ENCODE assay signal across 14 cellular contexts in the genomic region with DNA sequence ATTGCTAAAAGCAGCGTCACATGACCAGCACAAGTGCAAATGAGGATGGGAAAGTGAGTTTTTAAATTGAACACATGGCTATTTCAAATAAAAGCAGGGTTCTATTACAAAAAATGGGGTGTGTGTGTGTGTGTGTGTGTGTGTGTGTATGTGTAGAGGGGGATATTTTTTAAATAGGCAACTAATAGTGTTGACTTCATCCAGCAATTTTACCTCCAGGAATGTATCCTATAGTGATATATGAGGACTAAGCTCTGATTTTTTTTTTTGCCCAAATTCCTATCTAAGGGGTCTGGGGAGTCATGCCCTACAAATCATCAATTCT.
DNase-seq lines count a peak whose midpoint lies in the region; ATAC-seq and TF ChIP-seq lines count a peak whose summit lies in the region.
"Had no signal": no experiment of that assay in that cellular context is flagged by ENCODE, and none has a peak within 500 bp of the region (broad histone marks: within the 10 kb centered on the region; RNA-seq: fewer than 3 reads in every experiment).

No MANE protein-coding gene starts in this region.

- no peak overlapping the region for H3K27ac ChIP-seq in CD4-positive, alpha-beta memory T cell (ENCODE audit: low read depth, low read length)
- H3K27ac ChIP-seq: PC-9 had no signal

- H3K9me3 ChIP-seq in CD4-positive, alpha-beta memory T cell (ENCODE audit: control insufficient read depth in 1 of 2, low read length in 2 of 2), result no peaks in the 10 kb centered on the region

- H3K36me3 ChIP-seq in CD4-positive, alpha-beta memory T cell (ENCODE audit: insufficient read depth, low read length), result no peaks in the 10 kb centered on the region

- H3K9me3 Mint-ChIP-seq in CD4-positive, alpha-beta memory T cell, result peaks cover 0 to 2% (median 0%) of the 10 kb centered on the region in 8 donors
- H3K9me3 Mint-ChIP-seq in WTC11 (peaks cover 4% of the 10 kb centered on the region), naive B cell (peaks cover 0 to 3% (median 0%) of the 10 kb centered on the region in 7 donors)

- no peaks in the 10 kb centered on the region for H3K27me3 Mint-ChIP-seq in CD4-positive, alpha-beta memory T cell
- H3K27me3 Mint-ChIP-seq in WTC11 (ENCODE audit: low read depth), result peaks cover 5% of the 10 kb centered on the region; the same call in 1 of the 2 replicates
- H3K27me3 Mint-ChIP-seq in naive B cell, result no peaks in the 10 kb centered on the region

- DNase-seq in CD4-positive, alpha-beta memory T cell, result no peak
- DNase-seq in GM12865 (ENCODE audit: low read depth) (peak; percentile 71), WTC11 (ENCODE audit: low spot score) (no peak), naive B cell (no peak), SIG-M5 (lab: John Stamatoyannopoulos, UW) (no peak), globus pallidus (ENCODE audit: low spot score) (no peak), GM10266 (ENCODE audit: extremely low spot score) (no peak)
- DNase-seq: AML-193, IMR-90, mammary epithelial cell, NCI-H2081, NCI-H510A treated with DMSO at 0.1 percent for 48 hours, PC-9, right cardiac atrium had no signal

- POLR2A ChIA-PET in CD4-positive, alpha-beta memory T cell (lab: Charles Lee; ENCODE audit: partially characterized antibody), result interaction anchor here (0.7 to 2.0 kb wide), 2 partner anchors 24 to 153 kb away, joined by 3 to 5 read pairs; no protein-coding TSS in a partner anchor
- POLR2A ChIA-PET in WTC11 (lab: Charles Lee), result no interaction called here

- H3K4me3 Mint-ChIP-seq in CD4-positive, alpha-beta memory T cell, result peak overlapping the region in 6 of 8 donors; percentile 16 to 73 (median 43)
- H3K4me3 Mint-ChIP-seq in WTC11 (no peak overlapping the region), naive B cell (peak overlapping the region in 1 of 8 donors; percentile 37)

- intact Hi-C loops in CD4-positive, alpha-beta memory T cell (cut with micrococcal nuclease), result loop anchor here (1.0 kb wide), 1 partner anchor 89 kb away; no protein-coding TSS in a partner anchor

- ATAC-seq in WTC11, result no peak
- peak; percentile 28 to 48 for ATAC-seq in naive B cell (ENCODE audit: low read depth in 2 of 2)
- ATAC-seq: right cardiac atrium had no signal

- H3K36me3 Mint-ChIP-seq in CD4-positive, alpha-beta memory T cell, result peaks cover 0 to 2% of the 10 kb centered on the region in 2 donors
- no peaks in the 10 kb centered on the region for H3K36me3 Mint-ChIP-seq in WTC11
- no peaks in the 10 kb centered on the region for H3K36me3 Mint-ChIP-seq in naive B cell

- peaks cover 37% of the 10 kb centered on the region for H3K4me1 ChIP-seq in CD4-positive, alpha-beta memory T cell (ENCODE audit: insufficient read depth, low read length)

- no peak for TF ChIP-seq CTCF in GM12865 (IDR thresholded peaks at IDR 0.05; ENCODE audit: insufficient read depth, low read depth, low read length, missing control alignments)
- no peak for TF ChIP-seq CTCF in WTC11 (IDR thresholded peaks at IDR 0.05)
- TF ChIP-seq CTCF in GM10266 (IDR thresholded peaks at IDR 0.05; ENCODE audit: control insufficient read depth, insufficient read depth, low read depth, missing control alignments), result no peak

- CTCF ChIA-PET in CD4-positive, alpha-beta memory T cell (lab: Charles Lee; ENCODE audit: partially characterized antibody), result no interaction called here
- CTCF ChIA-PET in WTC11 (lab: Charles Lee), result no interaction called here

- no peaks in the 10 kb centered on the region for H3K27me3 ChIP-seq in CD4-positive, alpha-beta memory T cell (ENCODE audit: insufficient read depth, low read length)

- peaks cover 32 to 61% (median 48%) of the 10 kb centered on the region in 4 donors for H3K4me1 Mint-ChIP-seq in CD4-positive, alpha-beta memory T cell
- H3K4me1 Mint-ChIP-seq in WTC11, result peaks cover 29% of the 10 kb centered on the region
- H3K4me1 Mint-ChIP-seq in naive B cell, result peaks cover 46 to 63% (median 47%) of the 10 kb centered on the region in 3 donors

- H3K27ac Mint-ChIP-seq in CD4-positive, alpha-beta memory T cell, result peak overlapping the region in 6 of 7 donors; percentile 49 to 96 (median 76)
- H3K27ac Mint-ChIP-seq in WTC11 (no peak overlapping the region), naive B cell (peak overlapping the region; percentile 42 to 86 (median 81))

- H3K4me3 ChIP-seq in CD4-positive, alpha-beta memory T cell (ENCODE audit: low read length in 2 of 2), result no peak overlapping the region
- peak overlapping the region; percentile 64 for H3K4me3 ChIP-seq in GM12865 (ENCODE audit: low read depth, low read length)
- H3K4me3 ChIP-seq: PC-9 had no signal

TF ChIP-seq in WTC11, 78 proteins besides CTCF, POLR2A, EP300 and RAD21:
- TF ChIP-seq ELF4 (CRISPR knock-in tag; IDR thresholded peaks at IDR 0.05; ENCODE audit: low read depth) (no peak), NFATC4 (CRISPR knock-in tag; IDR thresholded peaks at IDR 0.05) (no peak), USF2 (CRISPR knock-in tag; IDR thresholded peaks at IDR 0.05) (peak; percentile 71)
